Comparison of ENCODE assay signal across 8 cellular contexts in genomic region chr7:103148994-103149807, GRCh38. TPM values are rescaled to one million over a fixed set of nuclear protein-coding genes. Genes with fewer than 3 reads are reported as not detected.
DNase-seq lines count a peak whose midpoint lies in the region; ATAC-seq lines count a peak whose summit lies in the region.

TSS of gene NAPEPLD (minus strand) at chr7:103149099. CDS start at chr7:103128776, 20,323 bp downstream.

- peak within 1 kb of the TSS; percentile 94 for H3K4me3 Mint-ChIP-seq in activated T-cell treated with anti-CD3 and anti-CD28 coated beads, Interleukin-2, amount 50 U/mL, for 24 hours

- no peaks in the 10 kb centered on the region for H3K9me3 ChIP-seq in esophagus (ENCODE audit: control insufficient read depth in 2 of 2, insufficient read depth in 1 of 2, low read depth in 1 of 2, low read length in 1 of 2)
- no peaks in the 10 kb centered on the region for H3K9me3 ChIP-seq in muscle layer of duodenum (ENCODE audit: control insufficient read depth in 1 of 2, low read length in 2 of 2)

- DNase-seq in DMS153 (lab: John Stamatoyannopoulos, UW) (peak; percentile 81), HuH-7.5 (ENCODE audit: low spot score) (peak; percentile 82), OCI-M1 (lab: John Stamatoyannopoulos, UW) (peak; percentile 86)
- DNase-seq in activated T-cell treated with anti-CD3 and anti-CD28 coated beads, Interleukin-2, amount 50 U/mL, for 24 hours = peak; percentile 89
- DNase-seq in stimulated activated CD8-positive, alpha-beta memory T cell treated with anti-CD3 and anti-CD28 coated beads, Interleukin-7, amount 100 ng/mL, for 1 hour (ENCODE audit: low read depth in 2 of 2) = peak; percentile 27 to 39

- H3K27me3 ChIP-seq in esophagus (ENCODE audit: control insufficient read depth in 1 of 2, insufficient read depth in 2 of 2, low read length in 2 of 2) (no peaks in the 10 kb centered on the region), muscle layer of duodenum (ENCODE audit: low read depth, low read length) (no peaks in the 10 kb centered on the region)

- peaks cover 23% of the 10 kb centered on the region for H3K36me3 Mint-ChIP-seq in activated T-cell treated with anti-CD3 and anti-CD28 coated beads, Interleukin-2, amount 50 U/mL, for 24 hours (ENCODE audit: low read depth)

- WGBS in esophagus, 2 donors = 1 to 2% methylated on average over 79 to 82 of the region's 82 CpGs

- no peaks in the 10 kb centered on the region for H3K27me3 Mint-ChIP-seq in activated T-cell treated with anti-CD3 and anti-CD28 coated beads, Interleukin-2, amount 50 U/mL, for 24 hours

- H3K4me1 ChIP-seq in esophagus (ENCODE audit: control insufficient read depth in 2 of 2, insufficient read depth in 2 of 2, low read length in 1 of 2) (peaks cover 0 to 2% of the 10 kb centered on the region in 2 donors), muscle layer of duodenum (ENCODE audit: control insufficient read depth in 1 of 2, insufficient read depth in 2 of 2, low read length in 2 of 2) (peaks cover 5 to 12% of the 10 kb centered on the region in 2 donors)

- peaks cover 42% of the 10 kb centered on the region for H3K4me1 Mint-ChIP-seq in activated T-cell treated with anti-CD3 and anti-CD28 coated beads, Interleukin-2, amount 50 U/mL, for 24 hours (ENCODE audit: low read depth)

- peak; percentile 90 for ATAC-seq in GM21528 (IDR thresholded peaks at IDR 0.05; ENCODE audit: low FRiP score, unreplicated experiment)

- H3K27ac ChIP-seq in esophagus (ENCODE audit: low read depth in 2 of 2, low read length in 1 of 2) (peak within 1 kb of the TSS; percentile 92), muscle layer of duodenum (ENCODE audit: low read length) (peak within 1 kb of the TSS; percentile 62)

- no peaks in the 10 kb centered on the region for H3K9me3 Mint-ChIP-seq in activated T-cell treated with anti-CD3 and anti-CD28 coated beads, Interleukin-2, amount 50 U/mL, for 24 hours

- H3K36me3 ChIP-seq in esophagus (ENCODE audit: control insufficient read depth in 2 of 2, insufficient read depth in 2 of 2, low read length in 1 of 2) (no peaks in the 10 kb centered on the region), muscle layer of duodenum (ENCODE audit: control insufficient read depth in 1 of 2, insufficient read depth in 2 of 2, low read length in 2 of 2) (no peaks in the 10 kb centered on the region)

- H3K27ac Mint-ChIP-seq in activated T-cell treated with anti-CD3 and anti-CD28 coated beads, Interleukin-2, amount 50 U/mL, for 24 hours = peak within 1 kb of the TSS; percentile 98

- H3K4me3 ChIP-seq in esophagus (ENCODE audit: low read depth in 1 of 2, low read length in 2 of 2) = peak within 1 kb of the TSS; percentile 53 to 56
- peak within 1 kb of the TSS; percentile 84 to 87 for H3K4me3 ChIP-seq in muscle layer of duodenum (ENCODE audit: low read depth in 1 of 2, low read length in 2 of 2)

RNA-seq across cellular contexts. Expression of gene NAPEPLD, which starts in this region (rescaled TPM):
- polyA plus RNA-seq in esophagus = 1 to 10 TPM; 1.1 to 1.7 TPM

Comparison
In these comparisons a context has a peak if more than half of its experiments do, and no peak if none do; other contexts are left out.
1. Peak in every context shown above with its lines: DNase-seq, ATAC-seq, H3K4me3 ChIP-seq and H3K27ac ChIP-seq.
2. DNase-seq: peak in every context shown above with its lines; median percentile 89 in activated T-cell treated with anti-CD3 and anti-CD28 coated beads, Interleukin-2, amount 50 U/mL, for 24 hours; 86 in OCI-M1; 82 in HuH-7.5; 81 in DMS153; 33 in stimulated activated CD8-positive, alpha-beta memory T cell treated with anti-CD3 and anti-CD28 coated beads, Interleukin-7, amount 100 ng/mL, for 1 hour.